8 cellular contexts compared by ENCODE assay signal in genomic region chr17:68398731-68399637, GRCh38. TPM values are rescaled to one million over a fixed set of nuclear protein-coding genes. Genes with fewer than 3 reads are reported as not detected.
DNase-seq lines count a peak whose midpoint lies in the region; ATAC-seq and TF ChIP-seq lines count a peak whose summit lies in the region.

No MANE protein-coding gene starts in this region.

- H2AFZ ChIP-seq in MM.1S (ENCODE audit: low read length) = 0 out of 2 replicates have a peak overlapping the region, but pooled peaks have one; percentile 21

- no peak overlapping the region for H2BK15ac ChIP-seq in mesendoderm (replicated peaks; ENCODE audit: low read depth)

- H3F3A ChIP-seq in MM.1S (ENCODE audit: insufficient read depth, low read length) = peaks cover 11% of the 10 kb centered on the region

- peak overlapping the region; percentile 32; the same call in 1 of the 2 replicates for H3K9ac ChIP-seq in MM.1S (ENCODE audit: low read length)
- H3K9ac ChIP-seq in mesendoderm (ENCODE audit: low read length) = no peak overlapping the region

- H2BK120ac ChIP-seq in mesendoderm (ENCODE audit: low read depth, low read length) = no peak overlapping the region

- peak; percentile 3 for DNase-seq in stimulated activated naive CD4-positive, alpha-beta T cell treated with Interleukin-2 at 50 U/mL for 16 hours (lab: John Stamatoyannopoulos, UW)
- DNase-seq in stimulated activated naive CD4-positive, alpha-beta T cell (lab: John Stamatoyannopoulos, UW) = no peak
- DNase-seq in HAP-1 (ENCODE audit: low spot score in 2 of 2) (peak; percentile 59 to 76), MM.1S (peak; percentile 69), SW 1271 (lab: John Stamatoyannopoulos, UW) (peak; percentile 25 to 59), ecto neural progenitor cell (ENCODE audit: low spot score) (peak; percentile 82), mesendoderm (peak; percentile 87)

- no peak for ATAC-seq in GM19328 (IDR thresholded peaks at IDR 0.05; ENCODE audit: unreplicated experiment)

- H3K79me2 ChIP-seq in MM.1S (ENCODE audit: low read length) = no peaks in the 10 kb centered on the region
- H3K79me2 ChIP-seq in mesendoderm (ENCODE audit: control insufficient read depth, insufficient read depth, low read length) = no peaks in the 10 kb centered on the region

- H3K27me3 ChIP-seq in HAP-1 (ENCODE audit: low read depth) (no peaks in the 10 kb centered on the region), MM.1S (replicated peaks; ENCODE audit: insufficient read depth, low read length) (no peaks in the 10 kb centered on the region), mesendoderm (ENCODE audit: insufficient read depth, low read length, poor library complexity) (no peaks in the 10 kb centered on the region)

- no peak overlapping the region for H3K4ac ChIP-seq in mesendoderm (ENCODE audit: low read depth, low read length)

- H3K9me3 ChIP-seq in HAP-1 = no peaks in the 10 kb centered on the region
- H3K9me3 ChIP-seq in MM.1S (replicated peaks; ENCODE audit: insufficient read depth, low read length) = no peaks in the 10 kb centered on the region

- no peak overlapping the region for H3K56ac ChIP-seq in mesendoderm (ENCODE audit: low read length)

- peak; percentile 82 for TF ChIP-seq CTCF in MM.1S (IDR thresholded peaks at IDR 0.05; ENCODE audit: low read length)

- H2BK5ac ChIP-seq in mesendoderm (ENCODE audit: low read length) = no peak overlapping the region

- no peaks in the 10 kb centered on the region for H3K4me1 ChIP-seq in HAP-1
- peaks cover 22% of the 10 kb centered on the region for H3K4me1 ChIP-seq in MM.1S (ENCODE audit: low read length)
- no peaks in the 10 kb centered on the region for H3K4me1 ChIP-seq in mesendoderm (ENCODE audit: control insufficient read depth, low read depth, low read length)

- H3K27ac ChIP-seq in MM.1S (ENCODE audit: low read length) (peak overlapping the region; percentile 56; the same call in 1 of the 2 replicates), mesendoderm (ENCODE audit: low read depth, low read length) (no peak overlapping the region)

- H3K4me3 ChIP-seq in HAP-1 = no peak overlapping the region
- H3K4me3 ChIP-seq in MM.1S (ENCODE audit: low read length) = peak overlapping the region; percentile 24
- H3K4me3 ChIP-seq in mesendoderm (ENCODE audit: low read length) = no peak overlapping the region

- H3K4me2 ChIP-seq in MM.1S (ENCODE audit: low read depth, low read length) (peak overlapping the region; percentile 57; the same call in 1 of the 2 replicates), mesendoderm (ENCODE audit: low read length) (no peak overlapping the region)

- H4K5ac ChIP-seq in mesendoderm (ENCODE audit: low read length) = no peak overlapping the region

- H4K20me1 ChIP-seq in MM.1S (ENCODE audit: insufficient read depth, low read length) = no peaks in the 10 kb centered on the region

- H3K36me3 ChIP-seq in HAP-1 (replicated peaks) (no peaks in the 10 kb centered on the region), MM.1S (replicated peaks; ENCODE audit: insufficient read depth, low read length) (no peaks in the 10 kb centered on the region), mesendoderm (ENCODE audit: control insufficient read depth, insufficient read depth, low read length) (no peaks in the 10 kb centered on the region)

- no peak overlapping the region for H4K8ac ChIP-seq in mesendoderm (ENCODE audit: low read depth, low read length)

- H2AK5ac ChIP-seq in mesendoderm (ENCODE audit: low read length) = no peak overlapping the region

- H3K23ac ChIP-seq in mesendoderm (ENCODE audit: low read length) = no peak overlapping the region

- H3K79me1 ChIP-seq in mesendoderm (ENCODE audit: low read length) = no peaks in the 10 kb centered on the region

- WGBS in mesendoderm (ENCODE audit: extremely low coverage, insufficient coverage, low lambda C conversion rate) = no CpG with 5 or more reads among the region's 11 CpGs

- H3K9me2 ChIP-seq in MM.1S (replicated peaks; ENCODE audit: insufficient read depth, low read length) = no peaks in the 10 kb centered on the region

- H3K18ac ChIP-seq in mesendoderm (ENCODE audit: low read length) = no peak overlapping the region

- in situ Hi-C loops in HAP-1 (cut with MboI; ENCODE audit: low sequenced_read_pairs) = no loop called here

RNA-seq across cellular contexts. Expression of gene WIPI1, which starts 58.3 kb away (rescaled TPM):
- 10.7 TPM for polyA plus RNA-seq in mesendoderm (2013, experiment 1 of 2)
- polyA plus RNA-seq in mesendoderm (2013, experiment 2 of 2) = 11.0 TPM

Comparison
In these comparisons a context has a peak if more than half of its experiments do, and no peak if none do; other contexts are left out.
1. DNase-seq: peak in stimulated activated naive CD4-positive, alpha-beta T cell treated with Interleukin-2 at 50 U/mL for 16 hours (single experiment), HAP-1 (2 of 2), MM.1S (single experiment), SW 1271 (2 of 2), ecto neural progenitor cell (single experiment) and mesendoderm (single experiment); none in stimulated activated naive CD4-positive, alpha-beta T cell (0 of 6).